ENCODE assay signal across 24 cellular contexts in the genomic region with DNA sequence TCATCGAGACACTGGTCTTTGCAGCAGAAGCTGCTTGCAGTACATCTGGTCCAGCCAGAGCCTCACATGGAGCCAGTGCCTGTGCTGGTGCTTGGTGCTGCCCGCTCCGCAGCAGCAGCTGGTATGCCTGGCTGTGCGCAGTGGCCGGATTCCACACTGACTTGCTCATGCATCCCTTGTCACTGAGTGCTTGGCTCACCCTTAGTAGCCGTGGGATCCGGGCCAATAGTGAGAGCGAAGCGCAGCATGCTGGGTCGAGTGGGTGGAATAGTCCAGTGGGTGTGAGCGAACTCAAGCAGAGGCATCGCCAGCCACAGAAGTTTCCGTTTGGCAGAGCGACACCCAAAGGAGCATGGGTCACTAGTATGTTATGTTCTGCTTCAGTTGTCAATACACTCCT. TPM values are rescaled to one million over a fixed set of nuclear protein-coding genes. Genes with fewer than 3 reads are reported as not detected.
DNase-seq lines count a peak whose midpoint lies in the region; ATAC-seq, FAIRE-seq and TF ChIP-seq lines count a peak whose summit lies in the region.
"Had no signal": no experiment of that assay in that cellular context is flagged by ENCODE, and none has a peak within 500 bp of the region (broad histone marks: within the 10 kb centered on the region; RNA-seq: fewer than 3 reads in every experiment).

No MANE protein-coding gene starts in this region.

- TF ChIP-seq EP300 in HepG2 (IDR thresholded peaks at IDR 0.05; ENCODE audit: low read depth in 2 of 2, low read length in 2 of 2) (no peak), HepG2 (CRISPR knock-in tag; IDR thresholded peaks at IDR 0.05; ENCODE audit: borderline replicate concordance) (no peak)

- no peaks in the 10 kb centered on the region for H4K20me1 ChIP-seq in HepG2 (ENCODE audit: insufficient read depth, low read length)
- no peaks in the 10 kb centered on the region for H4K20me1 ChIP-seq in astrocyte (ENCODE audit: insufficient read depth, low read length)
- H4K20me1 ChIP-seq: BLaER1 had no signal

- H3K9ac ChIP-seq in HepG2 (ENCODE audit: insufficient read depth, low read depth, low read length): no peak overlapping the region
- no peak overlapping the region for H3K9ac ChIP-seq in astrocyte (ENCODE audit: low read length)
- H3K9ac ChIP-seq: BLaER1 had no signal

- no TSS peak for BruUV-seq in HepG2 (replicated peaks; lab: Mats Ljungman, UMichigan)

- in situ Hi-C loops in HepG2 (cut with HindIII; ENCODE audit: extremely low pct_ligation_motif_present, low pct_unique_long_range_greater_than_20kb): no loop called here

- TF ChIP-seq RAD21 in HepG2 (CRISPR knock-in tag; IDR thresholded peaks at IDR 0.05): no peak

- intact Hi-C loops in HepG2 (cut with micrococcal nuclease; ENCODE audit: unreplicated experiment): no loop called here
- intact Hi-C loops in right lobe of liver (cut with DNase I): no loop called here
- intact Hi-C loops in posterior cingulate gyrus (cut with DNase I): no loop called here

- H3K79me2 ChIP-seq in HepG2 (ENCODE audit: insufficient read depth, low read length) (no peaks in the 10 kb centered on the region), astrocyte (ENCODE audit: insufficient read depth, low read length) (no peaks in the 10 kb centered on the region)

- FAIRE-seq in HepG2 (lab: Jason Lieb, UNC): no peak
- no peak for FAIRE-seq in astrocyte (lab: Jason Lieb, UNC)
- FAIRE-seq: endothelial cell of umbilical vein had no signal

- ATAC-seq in HepG2: peak; percentile 44
- no peak for ATAC-seq in right lobe of liver
- ATAC-seq: activated T-helper 17 cell treated with anti-CD3 and anti-CD28 coated beads, Interleukin-2, amount 50 U/mL, for 72 hours; HCT116 had no signal

- H3K4me1 ChIP-seq in HepG2 (ENCODE audit: insufficient read depth, low read length) (peaks cover 3% of the 10 kb centered on the region), right lobe of liver (no peaks in the 10 kb centered on the region), astrocyte (ENCODE audit: insufficient read depth, low read length) (no peaks in the 10 kb centered on the region)
- H3K4me1 ChIP-seq: BLaER1, transverse colon had no signal

- H3K27me3 ChIP-seq in HepG2 (ENCODE audit: control insufficient read depth in 1 of 2, insufficient read depth in 2 of 2, low read length in 2 of 2) (no peaks in the 10 kb centered on the region), right lobe of liver (no peaks in the 10 kb centered on the region), astrocyte (ENCODE audit: insufficient read depth, low read length) (no peaks in the 10 kb centered on the region)
- H3K27me3 ChIP-seq: BLaER1, transverse colon had no signal

- H3K36me3 ChIP-seq in HepG2 (replicated peaks in 1 of 2; ENCODE audit: control insufficient read depth in 1 of 2, insufficient read depth in 2 of 2, low read length in 2 of 2) (no peaks in the 10 kb centered on the region), right lobe of liver (no peaks in the 10 kb centered on the region), astrocyte (ENCODE audit: insufficient read depth, low read length) (no peaks in the 10 kb centered on the region)
- H3K36me3 ChIP-seq: transverse colon had no signal

- no peaks in the 10 kb centered on the region for H3K9me3 Mint-ChIP-seq in astrocyte (ENCODE audit: unreplicated experiment)
- H3K9me3 Mint-ChIP-seq: activated B cell treated with CpG ODN at 0.5 μM for 24 hours; activated naive CD4-positive, alpha-beta T cell treated with anti-CD3 and anti-CD28 coated beads, Interleukin-2, amount 50 U/mL, for 24 hours; activated T-helper 17 cell treated with anti-CD3 and anti-CD28 coated beads, Interleukin-2, amount 50 U/mL, for 72 hours; memory B cell had no signal

- H3K4me3 Mint-ChIP-seq in astrocyte (ENCODE audit: unreplicated experiment): no peak overlapping the region
- H3K4me3 Mint-ChIP-seq: activated B cell treated with CpG ODN at 0.5 μM for 24 hours; activated naive CD4-positive, alpha-beta T cell treated with anti-CD3 and anti-CD28 coated beads, Interleukin-2, amount 50 U/mL, for 24 hours; activated T-helper 17 cell treated with anti-CD3 and anti-CD28 coated beads, Interleukin-2, amount 50 U/mL, for 72 hours; memory B cell had no signal

- H3K4me3 ChIP-seq in HepG2 (replicated peaks in 1 of 3; ENCODE audit: insufficient read depth in 1 of 3, low read depth in 2 of 3, low read length in 3 of 3) (no peak overlapping the region), right lobe of liver (no peak overlapping the region), astrocyte (ENCODE audit: insufficient read depth, low read depth, low read length) (no peak overlapping the region)
- H3K4me3 ChIP-seq: BLaER1, transverse colon had no signal

- WGBS in HepG2 (ENCODE audit: low lambda C conversion rate): 82% methylated on average over 14 of the region's 14 CpGs
- WGBS in right lobe of liver (ENCODE audit: insufficient coverage, low coverage, low lambda C conversion rate, missing lambda C conversion rate): 87% methylated on average over 5 of the region's 14 CpGs

- H3K4me2 ChIP-seq in HepG2 (ENCODE audit: low read depth, low read length) (no peak overlapping the region), astrocyte (ENCODE audit: low read length) (no peak overlapping the region)
- H3K4me2 ChIP-seq: BLaER1 had no signal

- TF ChIP-seq POLR2A in HepG2 (IDR thresholded peaks at IDR 0.05; ENCODE audit: insufficient read depth in 1 of 2, low read depth in 2 of 2, low read length in 2 of 2) (no peak), right lobe of liver (IDR thresholded peaks at IDR 0.05) (no peak)

- TF ChIP-seq CTCF in HepG2 (CRISPR knock-in tag; IDR thresholded peaks at IDR 0.05) (no peak), right lobe of liver (IDR thresholded peaks at IDR 0.05) (no peak), astrocyte (IDR thresholded peaks at IDR 0.05; ENCODE audit: insufficient read depth, low read depth, low read length) (no peak)

- no peaks in the 10 kb centered on the region for H3K9me3 ChIP-seq in HepG2 (ENCODE audit: low read length)
- H3K9me3 ChIP-seq in right lobe of liver: no peaks in the 10 kb centered on the region
- peaks cover 2% of the 10 kb centered on the region for H3K9me3 ChIP-seq in astrocyte (ENCODE audit: insufficient read depth, low read depth, low read length)
- H3K9me3 ChIP-seq: transverse colon had no signal

- CTCF ChIA-PET in HepG2 (lab: Yijun Ruan, JAX; ENCODE audit: low intra/inter-chr PET ratio, low total read pairs): no interaction called here

- H3K36me3 Mint-ChIP-seq in astrocyte (ENCODE audit: low read depth, unreplicated experiment): peaks cover 4% of the 10 kb centered on the region

- no peak overlapping the region for H3K27ac Mint-ChIP-seq in astrocyte (ENCODE audit: unreplicated experiment)
- H3K27ac Mint-ChIP-seq: activated B cell treated with CpG ODN at 0.5 μM for 24 hours; activated naive CD4-positive, alpha-beta T cell treated with anti-CD3 and anti-CD28 coated beads, Interleukin-2, amount 50 U/mL, for 24 hours; activated T-helper 17 cell treated with anti-CD3 and anti-CD28 coated beads, Interleukin-2, amount 50 U/mL, for 72 hours; memory B cell had no signal

- H3K27me3 Mint-ChIP-seq in astrocyte (ENCODE audit: low read depth, unreplicated experiment): no peaks in the 10 kb centered on the region
- H3K27me3 Mint-ChIP-seq: activated B cell treated with CpG ODN at 0.5 μM for 24 hours; activated naive CD4-positive, alpha-beta T cell treated with anti-CD3 and anti-CD28 coated beads, Interleukin-2, amount 50 U/mL, for 24 hours; activated T-helper 17 cell treated with anti-CD3 and anti-CD28 coated beads, Interleukin-2, amount 50 U/mL, for 72 hours had no signal

- H2AFZ ChIP-seq in HepG2 (ENCODE audit: low read length) (no peak overlapping the region), astrocyte (ENCODE audit: low read depth, low read length) (no peak overlapping the region)

- no peak for DNase-seq in HepG2 (ENCODE audit: low spot score)
- DNase-seq in right lobe of liver: no peak
- DNase-seq in astrocyte (ENCODE audit: low read depth): peak; percentile 53
- peak in 8 of 10 donors; percentile 30 to 93 (median 50) for DNase-seq in posterior cingulate gyrus
- DNase-seq in activated T-cell treated with anti-CD3 and anti-CD28 coated beads for 4 hours: no peak
- no peak for DNase-seq in kidney glomerular epithelial cell (lab: John Stamatoyannopoulos, UW)
- DNase-seq in COLO829 (ENCODE audit: low spot score): no peak
- no peak for DNase-seq in DMS53 (lab: John Stamatoyannopoulos, UW)
- DNase-seq: activated B cell treated with CpG ODN at 0.5 μM for 24 hours; activated CD4-positive, alpha-beta T cell treated with anti-CD3 and anti-CD28 coated beads, Interleukin-2, amount 50 U/mL, for 4 hours; activated CD8-positive, alpha-beta memory T cell treated with anti-CD3 and anti-CD28 coated beads, Interleukin-2, amount 50 U/mL, for 4 hours; caudate nucleus; COR-L47; DND-41; NCI-H1105; NCI-H1930; T-helper 9 cell; transverse colon had no signal

- POLR2A ChIA-PET in HepG2 (lab: Yijun Ruan, JAX): no interaction called here

- H3K27ac ChIP-seq in HepG2 (ENCODE audit: extremely low read length, insufficient read depth, low read length): no peak overlapping the region
- no peak overlapping the region for H3K27ac ChIP-seq in right lobe of liver
- H3K27ac ChIP-seq in astrocyte (ENCODE audit: low read depth, low read length): no peak overlapping the region
- H3K27ac ChIP-seq: BLaER1, transverse colon had no signal

- no peaks in the 10 kb centered on the region for H3K4me1 Mint-ChIP-seq in astrocyte (ENCODE audit: low read depth, unreplicated experiment)

RNA-seq across cellular contexts. Expression of gene FBXO33, which starts 10.1 kb away (rescaled TPM):
- total RNA-seq in HepG2 (2016; rRNA removed; fragmentation: Illumina TruSeq; extraction: Trizol): 15.5 and 23.3 TPM in 2 replicates
- 1.6 and 1.8 TPM in 2 replicates for total RNA-seq in HepG2 (2016; cell fraction: cytosol; rRNA removed; fragmentation: Illumina TruSeq; extraction: Trizol; ENCODE audit: low read depth)
- 17.5 and 22.7 TPM in 2 replicates for total RNA-seq in HepG2 (2016; cell fraction: insoluble cytoplasmic fraction; rRNA removed; fragmentation: Illumina TruSeq; extraction: Trizol)
- total RNA-seq in HepG2 (2016; cell fraction: membrane; rRNA removed; fragmentation: Illumina TruSeq; extraction: Trizol): 5.6 and 7.4 TPM in 2 replicates
- total RNA-seq in HepG2 (2016; cell fraction: nucleus; rRNA removed; fragmentation: Illumina TruSeq; extraction: Trizol): 12.8 and 13.0 TPM in 2 replicates
- polyA plus RNA-seq in HepG2 (2011; rRNA removed): 15.2 and 16.9 TPM in 2 replicates
- polyA plus RNA-seq in HepG2 (2011; cell fraction: cytosol; rRNA removed): 7.6 and 10.6 TPM in 2 replicates
- 8.6 and 9.8 TPM in 2 replicates for polyA plus RNA-seq in HepG2 (2011; cell fraction: nucleus; rRNA removed)
- 13.5 and 16.7 TPM in 2 replicates for polyA plus RNA-seq in HepG2 (2012)
- polyA plus RNA-seq in HepG2 (2016; cell fraction: cytosol; fragmentation: Illumina TruSeq; extraction: Trizol; ENCODE audit: low read depth): 0.57 and 0.70 TPM in 2 replicates
- polyA plus RNA-seq in HepG2 (2016; cell fraction: insoluble cytoplasmic fraction; fragmentation: Illumina TruSeq; extraction: Trizol; ENCODE audit: low read depth): 15.9 and 16.0 TPM in 2 replicates
- 2.2 and 2.6 TPM in 2 replicates for polyA plus RNA-seq in HepG2 (2016; cell fraction: membrane; fragmentation: Illumina TruSeq; extraction: Trizol; ENCODE audit: low read depth)
- polyA plus RNA-seq in HepG2 (2016; cell fraction: nucleus; fragmentation: Illumina TruSeq; extraction: Trizol; ENCODE audit: insufficient read depth, low read depth): 11.2 and 12.2 TPM in 2 replicates
- 30.5 and 39.3 TPM in 2 replicates for polyA minus RNA-seq in HepG2 (2011; rRNA and poly(A)+ RNA removed; ENCODE audit: low replicate concordance)
- 12.7 and 15.8 TPM in 2 replicates for polyA minus RNA-seq in HepG2 (2011; cell fraction: cytosol; rRNA and poly(A)+ RNA removed)
- 34.8 and 39.1 TPM in 2 replicates for polyA minus RNA-seq in HepG2 (2011; cell fraction: nucleus; rRNA and poly(A)+ RNA removed)
- 1 to 10 TPM; 4.3 to 6.0 (median 5.2) TPM for total RNA-seq in right lobe of liver
- 9.4 and 10.9 TPM in 2 replicates for total RNA-seq in astrocyte

Comparison
In these comparisons a context has a peak if more than half of its experiments do, and no peak if none do; other contexts are left out.
1. DNase-seq: peak in astrocyte (single experiment) and posterior cingulate gyrus (8 of 10); none in HepG2 (single experiment), right lobe of liver (0 of 3), activated T-cell treated with anti-CD3 and anti-CD28 coated beads for 4 hours (single experiment), kidney glomerular epithelial cell (single experiment), COLO829 (single experiment) and DMS53 (single experiment).